Comparison of ENCODE assay signal across 25 cellular contexts in genomic region chr4:40850496-40850895, GRCh38.
"Had no signal": no experiment of that assay in that cellular context is flagged by ENCODE, and none has a peak within 500 bp of the region (broad histone marks: within the 10 kb centered on the region; RNA-seq: fewer than 3 reads in every experiment).

No MANE protein-coding gene starts in this region.

- DNase-seq: activated CD4-positive, alpha-beta memory T cell treated with anti-CD3 and anti-CD28 coated beads for 36 hours; activated CD4-positive, alpha-beta T cell treated with anti-CD3 and anti-CD28 coated beads, Interleukin-2, amount 10 ng/mL, durations not matched to agents 7 days and 5 days; activated CD4-positive, CD25-positive, alpha-beta regulatory T cell; activated CD8-positive, alpha-beta memory T cell treated with anti-CD3 and anti-CD28 coated beads for 24 hours; activated effector memory CD4-positive, alpha-beta T cell treated with anti-CD3 and anti-CD28 coated beads, Interleukin-2, amount 50 U/mL, for 16 hours; activated naive CD4-positive, alpha-beta T cell treated with Interleukin-2 at 50 U/mL for 16 hours; activated naive CD8-positive, alpha-beta T cell treated with anti-CD3 and anti-CD28 coated beads, Interleukin-2, amount 50 U/mL, for 24 hours; activated T-cell treated with anti-CD3 and anti-CD28 coated beads, Interleukin-2, amount 50 U/mL, for 4 hours; amygdala; Kasumi-1; KBM-7; NCI-H1092; NCI-H1417; NCI-H1930; NCI-H2171; NCI-H2227 treated with DMSO at 0.1 percent for 48 hours; NCI-H446 treated with DMSO at 0.1 percent for 48 hours; NCI-H526; NCI-H774; RPMI8226; T-helper 1 cell had no signal

- ATAC-seq: activated naive CD4-positive, alpha-beta T cell treated with anti-CD3 and anti-CD28 coated beads, Interleukin-2, amount 50 U/mL, for 72 hours; activated naive CD8-positive, alpha-beta T cell treated with anti-CD3 and anti-CD28 coated beads, Interleukin-2, amount 50 U/mL, for 24 hours; activated T-cell treated with anti-CD3 and anti-CD28 coated beads, Interleukin-2, amount 50 U/mL, for 4 hours; Right ventricle myocardium inferior had no signal

- H3K4me3 ChIP-seq: SK-N-MC had no signal

- H3K27ac ChIP-seq: SK-N-MC, VCaP had no signal
